12 cellular contexts compared by ENCODE assay signal in genomic region chr22:16783930-16784354, GRCh38. TPM values are rescaled to one million over a fixed set of nuclear protein-coding genes. Genes with fewer than 3 reads are reported as not detected.
DNase-seq lines count a peak whose midpoint lies in the region; ATAC-seq and TF ChIP-seq lines count a peak whose summit lies in the region.
"Had no signal": no experiment of that assay in that cellular context is flagged by ENCODE, and none has a peak within 500 bp of the region (broad histone marks: within the 10 kb centered on the region; RNA-seq: fewer than 3 reads in every experiment).

No MANE protein-coding gene starts in this region.

- peaks cover 0 to 2% (median 0%) of the 10 kb centered on the region in 3 experiments; a peak in 2 of 7 replicates for H3K36me3 Mint-ChIP-seq in H9 (ENCODE audit: insufficient read depth in 1 of 3, low read depth in 3 of 3)
- H3K36me3 Mint-ChIP-seq: brain had no signal

- H3K23ac ChIP-seq in H9 (ENCODE audit: insufficient read length, low read depth, low read length): no peak overlapping the region

- TF ChIP-seq POLR2A in sigmoid colon (IDR thresholded peaks at IDR 0.05): no peak

- H4K8ac ChIP-seq in H9 (replicated peaks; ENCODE audit: insufficient read length, low read depth, low read length): no peak overlapping the region

- in situ Hi-C loops in Caki2 (cut with HindIII; ENCODE audit: low pct_unique_long_range_greater_than_20kb, low sequenced_read_pairs) (no loop called here), Panc1 (cut with HindIII; ENCODE audit: low pct_unique_long_range_greater_than_20kb, low sequenced_read_pairs) (no loop called here)

- H3K4me1 ChIP-seq in H9 (ENCODE audit: insufficient read depth, low read length) (no peaks in the 10 kb centered on the region), Panc1 (ENCODE audit: control insufficient read depth, insufficient read depth, low read length) (no peaks in the 10 kb centered on the region), sigmoid colon (no peaks in the 10 kb centered on the region)

- peak; percentile 11 for DNase-seq in Caki2 (ENCODE audit: low read depth)
- DNase-seq in H9: peak; percentile 41
- no peak for DNase-seq in Panc1 (ENCODE audit: low read depth, low spot score)
- DNase-seq in kidney epithelial cell (ENCODE audit: low read depth): no peak
- no peak for DNase-seq in T-helper 1 cell
- DNase-seq in sigmoid colon: no peak
- no peak for DNase-seq in activated naive CD4-positive, alpha-beta T cell treated with Interleukin-2 at 50 U/mL for 16 hours
- DNase-seq: activated CD4-positive, alpha-beta T cell treated with anti-CD3 and anti-CD28 coated beads, Interleukin-2, amount 50 U/mL, for 1 hour; hypothalamus; occipital lobe had no signal

- POLR2A ChIA-PET in Panc1 (lab: Charles Lee): no interaction called here

- no peak overlapping the region for H2BK15ac ChIP-seq in H9 (ENCODE audit: low read depth, low read length)

- peaks cover 78 to 81% of the 10 kb centered on the region in 2 experiments for H3K9me3 Mint-ChIP-seq in H9

- H4K5ac ChIP-seq in H9 (ENCODE audit: insufficient read length, low read depth, low read length): no peak overlapping the region

- no CpG with 5 or more reads among the region's 8 CpGs for WGBS in H9 (ENCODE audit: extremely low coverage, insufficient read length, low lambda C conversion rate)
- WGBS in sigmoid colon, 2 donors: 79 to 80% methylated on average over 8 of the region's 8 CpGs

- H2BK120ac ChIP-seq in H9 (ENCODE audit: low read depth, low read length, poor library complexity, severe bottlenecking): no peak overlapping the region

- no peak overlapping the region for H3K4me3 Mint-ChIP-seq in H9
- H3K4me3 Mint-ChIP-seq: brain had no signal

- no peak overlapping the region for H3K27ac Mint-ChIP-seq in H9
- H3K27ac Mint-ChIP-seq: brain had no signal

- no peak overlapping the region for H2BK12ac ChIP-seq in H9 (ENCODE audit: insufficient read length, low read depth, low read length)

- H3K79me1 ChIP-seq in H9 (ENCODE audit: insufficient read depth, low read depth, low read length, poor library complexity, severe bottlenecking): no peaks in the 10 kb centered on the region

- H3K9me3 ChIP-seq in H9 (ENCODE audit: control insufficient read depth, low read depth, low read length) (no peaks in the 10 kb centered on the region), Panc1 (ENCODE audit: control insufficient read depth, insufficient read depth, low read depth, low read length) (no peaks in the 10 kb centered on the region), sigmoid colon (no peaks in the 10 kb centered on the region)

- intact Hi-C loops in Panc1 (cut with micrococcal nuclease; ENCODE audit: unreplicated experiment): no loop called here
- intact Hi-C loops in sigmoid colon (cut with DNase I): no loop called here

- no peak overlapping the region for H4K91ac ChIP-seq in H9 (ENCODE audit: insufficient read length, low read depth, low read length)

- no peak overlapping the region for H3K56ac ChIP-seq in H9 (ENCODE audit: insufficient read length, low read depth, low read length)

- H3K4me3 ChIP-seq in Panc1 (ENCODE audit: low read depth in 2 of 2, low read length in 2 of 2): no peak overlapping the region
- H3K4me3 ChIP-seq in kidney epithelial cell (ENCODE audit: low read depth, low read length): no peak overlapping the region
- H3K4me3 ChIP-seq in sigmoid colon: no peak overlapping the region

- H4K20me1 ChIP-seq in H9 (ENCODE audit: control insufficient read depth, insufficient read depth, insufficient read length): no peaks in the 10 kb centered on the region

- no peak overlapping the region for H3K4ac ChIP-seq in H9 (ENCODE audit: low read depth, low read length)

- H3K27ac ChIP-seq in H9 (ENCODE audit: insufficient read length, low read depth, low read length) (no peak overlapping the region), Panc1 (ENCODE audit: low read length) (no peak overlapping the region), sigmoid colon (no peak overlapping the region)

- no peak overlapping the region for H3K4me2 ChIP-seq in H9 (ENCODE audit: insufficient read depth, insufficient read length, low read length)

- H3K27me3 Mint-ChIP-seq in H9 (ENCODE audit: low read depth): no peaks in the 10 kb centered on the region

- H3K27me3 ChIP-seq in H9 (ENCODE audit: insufficient read depth, low read length) (no peaks in the 10 kb centered on the region), Panc1 (ENCODE audit: control insufficient read depth, insufficient read depth, low read length) (no peaks in the 10 kb centered on the region), kidney epithelial cell (ENCODE audit: control insufficient read depth, insufficient read depth, low read length) (no peaks in the 10 kb centered on the region), sigmoid colon (no peaks in the 10 kb centered on the region)

- no peak overlapping the region for H3K18ac ChIP-seq in H9 (ENCODE audit: insufficient read length, low read depth, low read length)

- no peaks in the 10 kb centered on the region for H3K79me2 ChIP-seq in H9 (ENCODE audit: insufficient read depth, low read length)

- H3K36me3 ChIP-seq in Panc1 (ENCODE audit: control insufficient read depth, insufficient read depth, low read length) (no peaks in the 10 kb centered on the region), kidney epithelial cell (ENCODE audit: control insufficient read depth, insufficient read depth, low read length) (no peaks in the 10 kb centered on the region), sigmoid colon (no peaks in the 10 kb centered on the region)

- no peak for TF ChIP-seq EP300 in sigmoid colon (IDR thresholded peaks at IDR 0.05)

- no peak for ATAC-seq in Panc1
- no peak for ATAC-seq in HG03135 (IDR thresholded peaks at IDR 0.05; ENCODE audit: unreplicated experiment)

- H3K14ac ChIP-seq in H9 (ENCODE audit: insufficient read depth, low read length): no peak overlapping the region

- H2BK20ac ChIP-seq in H9 (ENCODE audit: low read depth, low read length, poor library complexity, severe bottlenecking): no peak overlapping the region

- no TSS peak for BruUV-seq in Panc1 (replicated peaks; lab: Mats Ljungman, UMichigan)

- CTCF ChIA-PET in Panc1 (lab: Charles Lee): no interaction called here

- peaks cover 2 to 12% of the 10 kb centered on the region in 2 experiments; a peak in 3 of 4 replicates for H3K4me1 Mint-ChIP-seq in H9
- H3K4me1 Mint-ChIP-seq: brain had no signal

- no peak overlapping the region for H3K9ac ChIP-seq in H9 (ENCODE audit: extremely low read depth, insufficient read length, low read length)

- peak; percentile 68 for TF ChIP-seq CTCF in H9 (conservative IDR thresholded peaks at IDR 0.05)
- TF ChIP-seq CTCF in Panc1 (IDR thresholded peaks at IDR 0.05): peak; percentile 50
- peak; percentile 7 for TF ChIP-seq CTCF in kidney epithelial cell (IDR thresholded peaks at IDR 0.05; ENCODE audit: insufficient read depth, low read length, poor library complexity, severe bottlenecking)
- TF ChIP-seq CTCF in sigmoid colon (IDR thresholded peaks at IDR 0.05): no peak

- no peak overlapping the region for H2AK5ac ChIP-seq in H9 (ENCODE audit: insufficient read length, low read length)

- no peak overlapping the region for H2BK5ac ChIP-seq in H9 (ENCODE audit: insufficient read length, low read length)

- H3K23me2 ChIP-seq in H9 (ENCODE audit: insufficient read length, low read depth, low read length, poor library complexity, severe bottlenecking): no peaks in the 10 kb centered on the region

- H2AFZ ChIP-seq in H9 (ENCODE audit: low read length): no peak overlapping the region

- H3T11ph ChIP-seq in H9 (ENCODE audit: low read length): no peak overlapping the region

RNA-seq across cellular contexts. Expression of gene XKR3, which starts 41.3 kb away (rescaled TPM):
- not detected in 2 replicates for total RNA-seq in Caki2 (2014; rRNA removed; shearing (Covaris generic); ENCODE audit: low replicate concordance)
- total RNA-seq in H9 (2021) (0.22 TPM in 1 of 2 replicates, not detected in the other), Panc1 (2021; ENCODE audit: unreplicated experiment) (not detected), kidney epithelial cell (not detected in 2 replicates), sigmoid colon (not detected)
- polyA plus RNA-seq in Panc1 (2012; ENCODE audit: insufficient read length): not detected
- polyA plus RNA-seq in sigmoid colon: under 1 TPM in 1 of 3 donors, not detected in 2; 0.60 TPM
- total RNA-seq: occipital lobe had no signal

Comparison
In these comparisons a context has a peak if more than half of its experiments do, and no peak if none do; other contexts are left out.
1. DNase-seq: peak in Caki2 (single experiment) and H9 (single experiment); none in Panc1 (single experiment), kidney epithelial cell (single experiment), T-helper 1 cell (0 of 5), sigmoid colon (single experiment) and activated naive CD4-positive, alpha-beta T cell treated with Interleukin-2 at 50 U/mL for 16 hours (single experiment).
2. CTCF ChIP-seq: peak in H9 (single experiment), Panc1 (single experiment) and kidney epithelial cell (single experiment); none in sigmoid colon (0 of 4).